Comparison of ENCODE assay signal across 28 cellular contexts in genomic region chr4:43351970-43352806, GRCh38.
"Had no signal": no experiment of that assay in that cellular context is flagged by ENCODE, and none has a peak within 500 bp of the region (broad histone marks: within the 10 kb centered on the region; RNA-seq: fewer than 3 reads in every experiment).

No MANE protein-coding gene starts in this region.

- H2AFZ ChIP-seq: hepatocyte, neural progenitor cell had no signal

- H3K4me2 ChIP-seq: hepatocyte, neural progenitor cell had no signal

- H3K4me3 Mint-ChIP-seq: endodermal cell; naive thymus-derived CD4-positive, alpha-beta T cell; nephron; neural progenitor cell had no signal

- H3K4me3 ChIP-seq: dorsolateral prefrontal cortex, esophagus muscularis mucosa, gastrocnemius medialis, heart left ventricle, hepatocyte, left lung, neural progenitor cell, prostate gland, right atrium auricular region, sigmoid colon, skin epidermis, stomach, thyroid gland, vagina had no signal

- H3K27ac Mint-ChIP-seq: endodermal cell; naive thymus-derived CD4-positive, alpha-beta T cell; nephron; neural progenitor cell had no signal

- H3K9ac ChIP-seq: neural progenitor cell had no signal

- H3K4me1 Mint-ChIP-seq: endodermal cell; naive thymus-derived CD4-positive, alpha-beta T cell; nephron; neural progenitor cell had no signal

- ATAC-seq: gastrocnemius medialis; heart left ventricle; left cardiac atrium; left lung; naive thymus-derived CD4-positive, alpha-beta T cell had no signal

- H3K79me2 ChIP-seq: hepatocyte had no signal

- DNase-seq: dorsolateral prefrontal cortex; effector CD4-positive, alpha-beta T cell; endodermal cell; gastrocnemius medialis; heart left ventricle; kidney; left cardiac atrium; left lung; mesendoderm; midbrain; naive thymus-derived CD4-positive, alpha-beta T cell; sigmoid colon; stimulated activated CD4-positive, alpha-beta T cell treated with anti-CD3 and anti-CD28 coated beads, Interleukin-15, amount 100 ng/mL, for 24 hours; stimulated activated CD4-positive, alpha-beta T cell treated with anti-CD3 and anti-CD28 coated beads, Interleukin-4, amount 100 ng/mL, for 1 hour; stimulated activated CD8-positive, alpha-beta memory T cell treated with anti-CD3 and anti-CD28 coated beads, Interleukin-4, amount 100 ng/mL, for 48 hours; stimulated activated naive CD4-positive, alpha-beta T cell; stomach; thyroid gland; trophoblast cell had no signal

- H3K9me3 Mint-ChIP-seq: endodermal cell, nephron, neural progenitor cell had no signal

- H3K27me3 Mint-ChIP-seq: naive thymus-derived CD4-positive, alpha-beta T cell had no signal

- H3K27me3 ChIP-seq: dorsolateral prefrontal cortex, esophagus muscularis mucosa, gastrocnemius medialis, heart left ventricle, hepatocyte, left lung, neural progenitor cell, right atrium auricular region, sigmoid colon, stomach, thyroid gland, vagina had no signal

- FAIRE-seq: colon, kidney had no signal

- H3K9me3 ChIP-seq: esophagus muscularis mucosa, gastrocnemius medialis, left lung, prostate gland, right atrium auricular region, sigmoid colon, stomach, thyroid gland, vagina had no signal

- H3K36me3 ChIP-seq: esophagus muscularis mucosa, gastrocnemius medialis, heart left ventricle, left lung, neural progenitor cell, prostate gland, right atrium auricular region, sigmoid colon, stomach, thyroid gland, vagina had no signal

- H3K27ac ChIP-seq: dorsolateral prefrontal cortex, esophagus muscularis mucosa, gastrocnemius medialis, heart left ventricle, hepatocyte, left lung, neural progenitor cell, prostate gland, right atrium auricular region, sigmoid colon, skin epidermis, stomach, thyroid gland, vagina had no signal

- H3K4me1 ChIP-seq: esophagus muscularis mucosa, gastrocnemius medialis, heart left ventricle, left lung, neural progenitor cell, prostate gland, right atrium auricular region, thyroid gland, vagina had no signal
